In the genomic region with DNA sequence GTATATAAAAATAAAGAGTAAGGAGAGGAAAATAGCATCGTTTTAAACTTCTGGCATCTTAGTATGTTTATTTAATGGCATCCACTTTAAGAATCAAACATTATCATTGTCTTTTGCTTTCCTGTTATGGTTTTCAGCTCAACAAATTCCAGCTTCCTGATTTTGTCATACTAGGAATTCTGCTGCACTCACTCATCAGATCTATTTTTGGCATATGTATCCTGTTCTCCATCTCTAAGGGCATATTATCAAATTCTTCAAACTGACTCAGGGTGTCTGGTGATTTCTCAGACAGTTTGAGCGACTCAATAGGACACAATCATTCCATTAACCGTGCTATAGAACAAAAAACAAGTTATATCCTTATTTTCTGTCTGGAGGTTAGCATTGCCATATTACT, we compare ENCODE assay signal across 19 cellular contexts.
A peak's percentile ranks its signal among the peaks of the same experiment; 100 is the strongest.
DNase-seq lines count a peak whose midpoint lies in the region; ATAC-seq, FAIRE-seq and TF ChIP-seq lines count a peak whose summit lies in the region.
"Had no signal": no experiment of that assay in that cellular context is flagged by ENCODE, and none has a peak within 500 bp of the region (broad histone marks: within the 10 kb centered on the region; RNA-seq: fewer than 3 reads in every experiment).

No MANE protein-coding gene starts in this region.

- H3K4me1 ChIP-seq in breast epithelium (no peaks in the 10 kb centered on the region), pancreas (no peaks in the 10 kb centered on the region)

- H3K4me3 ChIP-seq in breast epithelium (no peak overlapping the region), cardiac fibroblast (replicated peaks in 1 of 2; ENCODE audit: low read depth in 2 of 2, low read length in 2 of 2) (no peak overlapping the region), pancreas (no peak overlapping the region)

- H3K27ac Mint-ChIP-seq in MCF 10A (ENCODE audit: low read depth, unreplicated experiment), result peak overlapping the region; percentile 21
- H3K27ac Mint-ChIP-seq: IgD-negative memory B cell; T-helper 1 cell treated with Interleukin-12 subunit alpha and Interleukin-12 subunit beta and Interleukin-4 antibody, amounts not matched to agents 30 μg/mL and 1 μg/mL, for 36 hours had no signal

- H3K4me3 Mint-ChIP-seq in MCF 10A (ENCODE audit: unreplicated experiment), result no peak overlapping the region
- H3K4me3 Mint-ChIP-seq: activated T-cell treated with anti-CD3 and anti-CD28 coated beads, Interleukin-2, amount 50 U/mL, for 4 hours; IgD-negative memory B cell; T-helper 1 cell treated with Interleukin-12 subunit alpha and Interleukin-12 subunit beta and Interleukin-4 antibody, amounts not matched to agents 30 μg/mL and 1 μg/mL, for 36 hours had no signal

- no peaks in the 10 kb centered on the region for H3K9me3 Mint-ChIP-seq in MCF 10A (ENCODE audit: unreplicated experiment)
- H3K9me3 Mint-ChIP-seq: activated T-cell treated with anti-CD3 and anti-CD28 coated beads, Interleukin-2, amount 50 U/mL, for 4 hours; IgD-negative memory B cell; T-helper 1 cell treated with Interleukin-12 subunit alpha and Interleukin-12 subunit beta and Interleukin-4 antibody, amounts not matched to agents 30 μg/mL and 1 μg/mL, for 36 hours had no signal

- ATAC-seq in pancreas (no peak), HG03196 (IDR thresholded peaks at IDR 0.05; ENCODE audit: unreplicated experiment) (no peak), HG02938 (IDR thresholded peaks at IDR 0.05; ENCODE audit: unreplicated experiment) (no peak)
- ATAC-seq: activated T-cell treated with anti-CD3 and anti-CD28 coated beads, Interleukin-2, amount 50 U/mL, for 4 hours had no signal

- no peak for FAIRE-seq in pancreas (lab: Jason Lieb, UNC)
- FAIRE-seq: small intestine had no signal

- peaks cover 62% of the 10 kb centered on the region for H3K27me3 Mint-ChIP-seq in MCF 10A (ENCODE audit: insufficient read depth, unreplicated experiment)

- POLR2A ChIA-PET in MCF 10A (lab: Yijun Ruan, JAX), result interaction anchor here (0.6 to 1.2 kb wide), 2 partner anchors 24 to 437 kb away, joined by 3 read pairs; no protein-coding TSS in a partner anchor

- no peaks in the 10 kb centered on the region for H3K36me3 Mint-ChIP-seq in MCF 10A (ENCODE audit: insufficient read depth, unreplicated experiment)
- H3K36me3 Mint-ChIP-seq: IgD-negative memory B cell had no signal

- intact Hi-C loops in MCF 10A (cut with micrococcal nuclease) (no loop called here), breast epithelium (cut with DNase I; ENCODE audit: low total_unique reads) (no loop called here), pancreas (cut with DNase I) (no loop called here)

- CTCF ChIA-PET in MCF 10A (lab: Yijun Ruan, JAX), result no interaction called here

- H3K27me3 ChIP-seq in breast epithelium (peaks cover 0 to 23% of the 10 kb centered on the region in 2 donors), pancreas (no peaks in the 10 kb centered on the region)

- peak; percentile 21 for DNase-seq in MCF 10A (ENCODE audit: unreplicated experiment)
- DNase-seq in breast epithelium (ENCODE audit: low spot score in 2 of 2), result no peak
- DNase-seq in cardiac fibroblast (ENCODE audit: low read depth in 2 of 2), result peak; percentile 58 to 83
- peak; percentile 40 for DNase-seq in hepatic stellate cell (ENCODE audit: low spot score)
- DNase-seq in pancreas, result no peak
- no peak for DNase-seq in mesenteric fat pad (ENCODE audit: low spot score)
- DNase-seq: activated CD4-positive, alpha-beta T cell treated with anti-CD3 and anti-CD28 coated beads for 48 hours; activated T-cell treated with anti-CD3 and anti-CD28 coated beads, Interleukin-2, amount 50 U/mL, for 4 hours; amniotic stem cell; effector CD8-positive, alpha-beta T cell; hippocampal formation; NCI-H1417; NCI-H2227 treated with DMSO at 0.1 percent for 48 hours; small intestine had no signal

- peaks cover 24% of the 10 kb centered on the region for H3K4me1 Mint-ChIP-seq in MCF 10A (ENCODE audit: insufficient read depth, unreplicated experiment)

- no peak for TF ChIP-seq CTCF in MCF 10A (IDR thresholded peaks at IDR 0.05; ENCODE audit: unreplicated experiment)
- no peak for TF ChIP-seq CTCF in breast epithelium (IDR thresholded peaks at IDR 0.05)
- TF ChIP-seq CTCF in cardiac fibroblast (IDR thresholded peaks at IDR 0.05; ENCODE audit: low read depth, low read length), result no peak
- no peak for TF ChIP-seq CTCF in pancreas (IDR thresholded peaks at IDR 0.05)

- TF ChIP-seq POLR2A in breast epithelium (IDR thresholded peaks at IDR 0.05), result no peak

- H3K27ac ChIP-seq in breast epithelium (no peak overlapping the region), pancreas (no peak overlapping the region)
- H3K27ac ChIP-seq: 22Rv1 had no signal

- H3K9me3 ChIP-seq in breast epithelium (no peaks in the 10 kb centered on the region), pancreas (no peaks in the 10 kb centered on the region)

- WGBS in pancreas, 2 donors, result 49 to 67% methylated on average over 3 of the region's 3 CpGs

- BruUV-seq in MCF 10A (replicated peaks; lab: Mats Ljungman, UMichigan), result no TSS peak

- no peaks in the 10 kb centered on the region for H3K36me3 ChIP-seq in breast epithelium
- H3K36me3 ChIP-seq in pancreas, result no peaks in the 10 kb centered on the region

Comparison
In these comparisons a context has a peak if more than half of its experiments do, and no peak if none do; other contexts are left out.
1. DNase-seq: peak in MCF 10A (single experiment), cardiac fibroblast (2 of 2) and hepatic stellate cell (single experiment); none in breast epithelium (0 of 2), pancreas (0 of 6) and mesenteric fat pad (single experiment).